In the genomic region with DNA sequence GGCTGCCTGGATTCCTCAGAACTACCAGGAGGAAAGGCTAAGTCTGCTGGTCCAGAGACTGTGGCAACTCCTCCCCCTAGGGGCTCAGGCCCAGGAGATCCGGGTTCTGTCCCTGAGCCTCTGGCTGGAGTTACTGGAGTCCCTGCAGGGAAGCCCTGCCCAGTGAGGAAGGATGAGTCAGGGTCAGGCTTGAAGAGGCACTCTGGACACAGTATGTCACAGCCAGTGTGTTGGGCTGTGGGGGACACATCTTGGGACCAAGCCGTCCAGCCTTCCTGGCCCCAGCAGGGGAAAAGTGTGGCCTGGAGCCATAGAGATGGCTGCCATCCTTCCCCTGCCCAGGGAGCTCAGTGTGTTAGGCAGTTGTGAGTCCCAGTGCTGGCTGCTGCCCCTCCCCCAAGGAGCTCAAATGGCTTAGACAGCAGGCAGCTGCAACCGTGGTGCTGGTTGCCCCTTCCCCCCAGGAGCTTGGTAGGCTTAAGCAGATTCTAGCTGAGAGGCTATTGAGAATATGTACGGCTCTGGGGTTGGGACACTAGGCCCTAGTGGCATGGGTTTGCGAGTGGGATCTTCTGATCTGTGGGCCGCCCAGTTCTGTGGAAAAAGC, we compare ENCODE assay signal across 1 cellular context.
TF ChIP-seq lines count a peak whose summit lies in the region.

No MANE protein-coding gene starts in this region.

TF ChIP-seq in H1, 55 proteins besides CTCF, POLR2A, EP300 and RAD21 (continued from another document):
- TF ChIP-seq, protein P1, sequence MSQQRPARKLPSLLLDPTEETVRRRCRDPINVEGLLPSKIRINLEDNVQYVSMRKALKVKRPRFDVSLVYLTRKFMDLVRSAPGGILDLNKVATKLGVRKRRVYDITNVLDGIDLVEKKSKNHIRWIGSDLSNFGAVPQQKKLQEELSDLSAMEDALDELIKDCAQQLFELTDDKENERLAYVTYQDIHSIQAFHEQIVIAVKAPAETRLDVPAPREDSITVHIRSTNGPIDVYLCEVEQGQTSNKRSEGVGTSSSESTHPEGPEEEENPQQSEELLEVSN (IDR thresholded peaks at IDR 0.05): no peak
- TF ChIP-seq, protein P2, sequence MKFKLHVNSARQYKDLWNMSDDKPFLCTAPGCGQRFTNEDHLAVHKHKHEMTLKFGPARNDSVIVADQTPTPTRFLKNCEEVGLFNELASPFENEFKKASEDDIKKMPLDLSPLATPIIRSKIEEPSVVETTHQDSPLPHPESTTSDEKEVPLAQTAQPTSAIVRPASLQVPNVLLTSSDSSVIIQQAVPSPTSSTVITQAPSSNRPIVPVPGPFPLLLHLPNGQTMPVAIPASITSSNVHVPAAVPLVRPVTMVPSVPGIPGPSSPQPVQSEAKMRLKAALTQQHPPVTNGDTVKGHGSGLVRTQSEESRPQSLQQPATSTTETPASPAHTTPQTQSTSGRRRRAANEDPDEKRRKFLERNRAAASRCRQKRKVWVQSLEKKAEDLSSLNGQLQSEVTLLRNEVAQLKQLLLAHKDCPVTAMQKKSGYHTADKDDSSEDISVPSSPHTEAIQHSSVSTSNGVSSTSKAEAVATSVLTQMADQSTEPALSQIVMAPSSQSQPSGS (IDR thresholded peaks at IDR 0.05; ENCODE audit: low read length): no peak
- no peak for TF ChIP-seq SRF (IDR thresholded peaks at IDR 0.05; ENCODE audit: low read depth, low read length)
